In genomic region chr10:71963756-71964668, GRCh38 we compare ENCODE assay signal across 8 cellular contexts. TPM values are rescaled to one million over a fixed set of nuclear protein-coding genes. Genes with fewer than 3 reads are reported as not detected.
A peak's percentile ranks its signal among the peaks of the same experiment; 100 is the strongest.
DNase-seq lines count a peak whose midpoint lies in the region; ATAC-seq and TF ChIP-seq lines count a peak whose summit lies in the region.

TSS of gene CHST3 (plus strand) at chr10:71964395. CDS start at chr10:72005843, 41,448 bp downstream.

- H3K36me3 Mint-ChIP-seq in stimulated activated memory B cell treated with anti-CD40 and anti-IgM and Interleukin-4, amounts not matched to agents 10 μg/mL and 1 μg/mL and 100 μg/mL, for 72 hours = peaks cover 5% of the 10 kb centered on the region

- H3K27ac Mint-ChIP-seq in stimulated activated memory B cell treated with anti-CD40 and anti-IgM and Interleukin-4, amounts not matched to agents 10 μg/mL and 1 μg/mL and 100 μg/mL, for 72 hours = no peak within 1 kb of the TSS

- intact Hi-C loops in left colon (cut with DNase I, micrococcal nuclease) = no loop called here

- H3K4me1 ChIP-seq in NT2/D1 (ENCODE audit: insufficient read depth, insufficient read length) = no peaks in the 10 kb centered on the region

- peaks cover 4% of the 10 kb centered on the region for H3K9me3 Mint-ChIP-seq in stimulated activated memory B cell treated with anti-CD40 and anti-IgM and Interleukin-4, amounts not matched to agents 10 μg/mL and 1 μg/mL and 100 μg/mL, for 72 hours

- no peak for TF ChIP-seq CTCF in choroid plexus epithelial cell (conservative IDR thresholded peaks at IDR 0.05; ENCODE audit: low read depth, low read length)

- peak within 1 kb of the TSS; percentile 55 for H3K4me3 Mint-ChIP-seq in stimulated activated memory B cell treated with anti-CD40 and anti-IgM and Interleukin-4, amounts not matched to agents 10 μg/mL and 1 μg/mL and 100 μg/mL, for 72 hours

- ATAC-seq in left colon = peak; percentile 81
- ATAC-seq in stimulated activated memory B cell treated with anti-CD40 and anti-IgM and Interleukin-4, amounts not matched to agents 10 μg/mL and 1 μg/mL and 100 μg/mL, for 72 hours = peak; percentile 42
- no peak for ATAC-seq in HG03457 (IDR thresholded peaks at IDR 0.05; ENCODE audit: unreplicated experiment)
- ATAC-seq in GM21717 (IDR thresholded peaks at IDR 0.05; ENCODE audit: unreplicated experiment) = no peak

- H3K36me3 ChIP-seq in NT2/D1 (ENCODE audit: insufficient read depth, insufficient read length, low read length) = no peaks in the 10 kb centered on the region

- H3K27me3 Mint-ChIP-seq in stimulated activated memory B cell treated with anti-CD40 and anti-IgM and Interleukin-4, amounts not matched to agents 10 μg/mL and 1 μg/mL and 100 μg/mL, for 72 hours = peaks cover 69% of the 10 kb centered on the region

- peaks cover 8% of the 10 kb centered on the region for H3K4me1 Mint-ChIP-seq in stimulated activated memory B cell treated with anti-CD40 and anti-IgM and Interleukin-4, amounts not matched to agents 10 μg/mL and 1 μg/mL and 100 μg/mL, for 72 hours

- H3K27me3 ChIP-seq in NT2/D1 (ENCODE audit: insufficient read depth, insufficient read length) = peaks cover 44% of the 10 kb centered on the region

- peak within 1 kb of the TSS; percentile 79 for H3K9ac ChIP-seq in NT2/D1 (ENCODE audit: insufficient read length, low read depth)

- H3K4me3 ChIP-seq in NT2/D1 (ENCODE audit: insufficient read length, low read depth) (peak within 1 kb of the TSS; percentile 69), choroid plexus epithelial cell (ENCODE audit: low read depth, low read length) (peak within 1 kb of the TSS; percentile 78)

- H3K9me3 ChIP-seq in NT2/D1 (ENCODE audit: insufficient read depth, low read length) = no peaks in the 10 kb centered on the region

- DNase-seq in NCI-H2227 (lab: John Stamatoyannopoulos, UW; ENCODE audit: unreplicated experiment) (peak; percentile 37), NCI-H2227 treated with DMSO at 0.1 percent for 48 hours (lab: John Stamatoyannopoulos, UW) (no peak), NT2/D1 (ENCODE audit: low read depth, low spot score) (peak; percentile 36), choroid plexus epithelial cell (ENCODE audit: low read depth) (peak; percentile 63), left colon (peak; percentile 45 to 49)

RNA-seq across cellular contexts. Expression of gene CHST3, which starts in this region (rescaled TPM):
- total RNA-seq in left colon = 1 to 10 TPM; 1.1 to 2.7 TPM

Comparison
In these comparisons a context has a peak if more than half of its experiments do, and no peak if none do; other contexts are left out.
1. ATAC-seq: peak in left colon (single experiment) and stimulated activated memory B cell treated with anti-CD40 and anti-IgM and Interleukin-4, amounts not matched to agents 10 μg/mL and 1 μg/mL and 100 μg/mL, for 72 hours (single experiment); none in HG03457 (single experiment) and GM21717 (single experiment).